ENCODE assay signal across 8 cellular contexts in genomic region chr20:49188101-49188784, GRCh38. TPM values are rescaled to one million over a fixed set of nuclear protein-coding genes. Genes with fewer than 3 reads are reported as not detected.
DNase-seq lines count a peak whose midpoint lies in the region; ATAC-seq, FAIRE-seq and TF ChIP-seq lines count a peak whose summit lies in the region.

Gene STAU1, minus strand, starts transcription at chr20:49188334. Its CDS starts 22,133 bp downstream, at chr20:49166201.

- peak within 1 kb of the TSS; percentile 72 for H2BK5ac ChIP-seq in IMR-90 (ENCODE audit: low read depth, low read length, poor library complexity, severe bottlenecking)

- dilution Hi-C loops in IMR-90 (cut with HindIII; ENCODE audit: low sequenced_read_pairs, unreplicated experiment) (no loop called here), endothelial cell of umbilical vein (cut with MboI; ENCODE audit: extremely low pct_ligation_motif_present, low sequenced_read_pairs) (no loop called here)

- CTCF ChIA-PET in IMR-90 (lab: Yijun Ruan, JAX) = interaction anchor here (1.0 kb wide), 1 partner anchor 29 kb away, joined by 4 read pairs; no protein-coding TSS in a partner anchor
- CTCF ChIA-PET in OCI-LY7 (lab: Charles Lee; ENCODE audit: unreplicated experiment) = no interaction called here
- CTCF ChIA-PET in endothelial cell of umbilical vein (lab: Charles Lee) = interaction anchor here (0.8 to 1.7 kb wide), 4 partner anchors 18 to 56 kb away, joined by 4 to 11 read pairs (median 6); no protein-coding TSS in a partner anchor

- BruUV-seq in IMR-90 (replicated peaks; lab: Mats Ljungman, UMichigan) = no TSS peak
- BruUV-seq in OCI-LY7 (replicated peaks; lab: Mats Ljungman, UMichigan) = no TSS peak
- BruUV-seq in endothelial cell of umbilical vein (replicated peaks; lab: Mats Ljungman, UMichigan) = no TSS peak

- H3K36me3 ChIP-seq in IMR-90 (ENCODE audit: control insufficient read depth, insufficient read depth, low read length) = no peaks in the 10 kb centered on the region
- H3K36me3 ChIP-seq in OCI-LY7 (ENCODE audit: insufficient read depth, low read length) = peaks cover 26% of the 10 kb centered on the region; the same call in 1 of the 2 replicates
- H3K36me3 ChIP-seq in endothelial cell of umbilical vein (ENCODE audit: control insufficient read depth in 2 of 2, extremely low read depth in 1 of 2, insufficient read depth in 2 of 2, low read length in 2 of 2) = no peaks in the 10 kb centered on the region

- peak; percentile 96 for DNase-seq in D721Med (ENCODE audit: insufficient read length, low spot score)
- peak; percentile 93 for DNase-seq in IMR-90
- peak; percentile 97 for DNase-seq in OCI-LY7 (ENCODE audit: low spot score)
- peak; percentile 86 for DNase-seq in activated T-cell treated with anti-CD3 and anti-CD28 coated beads for 1 hour (ENCODE audit: low read depth)
- peak; percentile 93 for DNase-seq in endothelial cell of umbilical vein (ENCODE audit: low read depth, low spot score)
- DNase-seq in midbrain (lab: John Stamatoyannopoulos, UW) = peak; percentile 97
- peak; percentile 93 to 95 for DNase-seq in stimulated activated CD8-positive, alpha-beta memory T cell treated with anti-CD3 and anti-CD28 coated beads, Interleukin-15, amount 100 ng/mL, for 48 hours (ENCODE audit: low read depth in 2 of 2)

- H3K27ac ChIP-seq in IMR-90 (ENCODE audit: insufficient read depth, low read length) = peak within 1 kb of the TSS; percentile 83
- H3K27ac ChIP-seq in OCI-LY7 (ENCODE audit: low read depth, low read length, poor library complexity, severe bottlenecking) = peak within 1 kb of the TSS; percentile 47
- peak within 1 kb of the TSS; percentile 69 for H3K27ac ChIP-seq in endothelial cell of umbilical vein (ENCODE audit: insufficient read depth, low read depth, low read length)

- H2AFZ ChIP-seq in IMR-90 (replicated peaks; ENCODE audit: low read length, poor library complexity) = peak within 1 kb of the TSS; percentile 89
- H2AFZ ChIP-seq in OCI-LY7 (ENCODE audit: low read length) = peak within 1 kb of the TSS; percentile 58
- H2AFZ ChIP-seq in endothelial cell of umbilical vein (ENCODE audit: low read depth, low read length) = peak within 1 kb of the TSS; percentile 99

- peak; percentile 81 for TF ChIP-seq POLR2A in IMR-90 (IDR thresholded peaks at IDR 0.05; ENCODE audit: low read depth, low read length)
- TF ChIP-seq POLR2A in endothelial cell of umbilical vein (IDR thresholded peaks at IDR 0.05; ENCODE audit: low read depth, low read length) = peak; percentile 75

- POLR2A ChIA-PET in IMR-90 (lab: Charles Lee; ENCODE audit: unreplicated experiment) (no interaction called here), OCI-LY7 (lab: Charles Lee) (interaction anchor here (0.7 to 1.2 kb wide), 4 partner anchors 21 to 382 kb away, joined by 4 read pairs; partner anchors contain the start of gene DDX27), endothelial cell of umbilical vein (lab: Charles Lee) (interaction anchor here (1.5 kb wide), 1 partner anchor 31 kb away, joined by 3 read pairs; the partner anchor contains the start of gene DDX27)

- WGBS in IMR-90 (ENCODE audit: extremely low coverage in 2 of 2, insufficient read length in 1 of 2), 2 experiments = no CpG with 5 or more reads among the region's 61 CpGs

- H3K4me2 ChIP-seq in IMR-90 (ENCODE audit: low read depth, low read length) = peak within 1 kb of the TSS; percentile 91
- H3K4me2 ChIP-seq in OCI-LY7 (ENCODE audit: low read length) = peak within 1 kb of the TSS; percentile 97
- peak within 1 kb of the TSS; percentile 89 for H3K4me2 ChIP-seq in endothelial cell of umbilical vein (ENCODE audit: insufficient read depth, low read length)

- H2AK9ac ChIP-seq in IMR-90 (replicated peaks; ENCODE audit: low read depth, low read length, poor library complexity) = peak within 1 kb of the TSS; percentile 97

- H2BK20ac ChIP-seq in IMR-90 (ENCODE audit: low read depth, low read length) = no peak within 1 kb of the TSS

- H3K27me3 ChIP-seq in IMR-90 (ENCODE audit: control insufficient read depth, insufficient read depth, low read length) (no peaks in the 10 kb centered on the region), endothelial cell of umbilical vein (ENCODE audit: control insufficient read depth in 2 of 2, insufficient read depth in 2 of 2, low read length in 2 of 2) (peaks cover 0 to 4% of the 10 kb centered on the region in 2 experiments)

- H4K20me1 ChIP-seq in IMR-90 (ENCODE audit: insufficient read depth, low read length) (peaks cover 40% of the 10 kb centered on the region), OCI-LY7 (ENCODE audit: insufficient read depth, low read length) (peaks cover 28% of the 10 kb centered on the region), endothelial cell of umbilical vein (replicated peaks; ENCODE audit: control insufficient read depth, extremely low read depth, insufficient read depth, low read length) (peaks cover 10% of the 10 kb centered on the region)

- FAIRE-seq in D721Med (lab: Jason Lieb, UNC) = no peak
- FAIRE-seq in endothelial cell of umbilical vein (lab: Jason Lieb, UNC) = peak; percentile 89

- H3K9me2 ChIP-seq in OCI-LY7 (ENCODE audit: insufficient read depth, low read length) = no peaks in the 10 kb centered on the region

- intact Hi-C loops in IMR-90 (cut with micrococcal nuclease) = loop anchor here (5.0 to 10.0 kb wide), 2 partner anchors 53 to 379 kb away; partner anchors contain the start of gene PTGIS
- intact Hi-C loops in OCI-LY7 (cut with micrococcal nuclease; ENCODE audit: unreplicated experiment) = loop anchor here (1.0 to 2.0 kb wide), 2 partner anchors 31 to 91 kb away; partner anchors contain the start of genes DDX27 and ZNFX1
- intact Hi-C loops in endothelial cell of umbilical vein (cut with micrococcal nuclease) = loop anchor here (1.0 kb wide), 1 partner anchor 29 kb away; no protein-coding TSS in a partner anchor

- peak within 1 kb of the TSS; percentile 59 for H3K4ac ChIP-seq in IMR-90 (ENCODE audit: low read depth, low read length)

- H3K14ac ChIP-seq in IMR-90 (replicated peaks; ENCODE audit: low read depth, low read length) = peak within 1 kb of the TSS; percentile 40

- H3K4me3 ChIP-seq in IMR-90 (ENCODE audit: insufficient read depth, low read depth, low read length) (peak within 1 kb of the TSS; percentile 75), OCI-LY7 (ENCODE audit: low read depth, low read length, poor library complexity, severe bottlenecking) (peak within 1 kb of the TSS; percentile 75), endothelial cell of umbilical vein (replicated peaks in 1 of 3; ENCODE audit: insufficient read depth in 1 of 3, low read depth in 1 of 3, low read length in 3 of 3) (peak within 1 kb of the TSS; percentile 83 to 94 (median 90))

- peaks cover 43% of the 10 kb centered on the region for H3K79me2 ChIP-seq in OCI-LY7 (ENCODE audit: insufficient read depth, low read depth, low read length)
- H3K79me2 ChIP-seq in endothelial cell of umbilical vein (ENCODE audit: control insufficient read depth, insufficient read depth, low read length) = peaks cover 48% of the 10 kb centered on the region

- H4K8ac ChIP-seq in IMR-90 (ENCODE audit: low read depth in 2 of 2, low read length in 2 of 2) = peak within 1 kb of the TSS; percentile 91

- H3K79me1 ChIP-seq in IMR-90 (ENCODE audit: low read depth in 1 of 2, low read length in 2 of 2) = peaks cover 5 to 32% of the 10 kb centered on the region in 2 experiments; a peak in 3 of 4 replicates

- H3K9me1 ChIP-seq in IMR-90 (ENCODE audit: insufficient read depth, low read length) (no peaks in the 10 kb centered on the region), endothelial cell of umbilical vein (replicated peaks; ENCODE audit: control insufficient read depth, extremely low read depth, insufficient read depth, low read length) (no peaks in the 10 kb centered on the region)

- TF ChIP-seq RAD21 in IMR-90 (IDR thresholded peaks at IDR 0.05; ENCODE audit: low read length) = no peak

- no peaks in the 10 kb centered on the region for H3K9me3 ChIP-seq in IMR-90 (ENCODE audit: control insufficient read depth, insufficient read depth, low read length)
- no peaks in the 10 kb centered on the region for H3K9me3 ChIP-seq in OCI-LY7 (ENCODE audit: low read length)
- H3K9me3 ChIP-seq in endothelial cell of umbilical vein (replicated peaks; ENCODE audit: control insufficient read depth, insufficient read depth, low read length) = no peaks in the 10 kb centered on the region

- H4K5ac ChIP-seq in IMR-90 (ENCODE audit: low read depth, low read length) = peak within 1 kb of the TSS; percentile 92

- no peak within 1 kb of the TSS for H2BK15ac ChIP-seq in IMR-90 (ENCODE audit: low read depth, low read length)

- H3K4me1 ChIP-seq in IMR-90 (ENCODE audit: control insufficient read depth, insufficient read depth, low read length) (no peaks in the 10 kb centered on the region), OCI-LY7 (ENCODE audit: insufficient read depth, low read length, poor library complexity, severe bottlenecking) (peaks cover 25% of the 10 kb centered on the region), endothelial cell of umbilical vein (ENCODE audit: control insufficient read depth, extremely low read depth, insufficient read depth, low read length) (peaks cover 7% of the 10 kb centered on the region)

- no peak within 1 kb of the TSS for H3K18ac ChIP-seq in IMR-90 (ENCODE audit: low read depth, low read length)

- in situ Hi-C loops in IMR-90 (cut with MboI; ENCODE audit: low sequenced_read_pairs) = no loop called here

- peak within 1 kb of the TSS; percentile 47 for H3K56ac ChIP-seq in IMR-90 (ENCODE audit: extremely low read depth, insufficient read depth, low read length)

- H3K9ac ChIP-seq in IMR-90 (ENCODE audit: low read depth, low read length) (peak within 1 kb of the TSS; percentile 85), endothelial cell of umbilical vein (replicated peaks; ENCODE audit: extremely low read depth, insufficient read depth, low read length) (peak within 1 kb of the TSS; percentile 70)

- peak within 1 kb of the TSS; percentile 67; the same call in 1 of the 2 replicates for H4K91ac ChIP-seq in IMR-90 (ENCODE audit: insufficient read depth, low read depth, low read length)

- 0 out of 2 replicates have a peak within 1 kb of the TSS, but pooled peaks have one; percentile 29 for H2BK120ac ChIP-seq in IMR-90 (ENCODE audit: low read depth, low read length)

- TF ChIP-seq CTCF in D721Med (IDR thresholded peaks at IDR 0.05; ENCODE audit: insufficient read depth, missing control alignments) = no peak
- TF ChIP-seq CTCF in IMR-90 (conservative IDR thresholded peaks at IDR 0.05; ENCODE audit: low read depth, low read length) = no peak
- no peak for TF ChIP-seq CTCF in OCI-LY7 (conservative IDR thresholded peaks at IDR 0.05; ENCODE audit: low read length)
- no peak for TF ChIP-seq CTCF in endothelial cell of umbilical vein (IDR thresholded peaks at IDR 0.05; ENCODE audit: extremely low read depth in 1 of 2, insufficient read depth in 1 of 2, low read depth in 1 of 2, low read length in 2 of 2)

- H2AK5ac ChIP-seq in IMR-90 (ENCODE audit: low read depth, low read length) = peak within 1 kb of the TSS; percentile 7; the same call in 1 of the 2 replicates

- ATAC-seq in GM21526 (IDR thresholded peaks at IDR 0.05; ENCODE audit: low FRiP score, unreplicated experiment) (peak; percentile 89), IMR-90 (ENCODE audit: low read depth) (peak; percentile 99)

- H3K23ac ChIP-seq in IMR-90 (ENCODE audit: low read depth, low read length) = peak within 1 kb of the TSS; percentile 9

RNA-seq across cellular contexts. Expression of gene STAU1, which starts in this region (rescaled TPM):
- total RNA-seq in IMR-90 (2012; rRNA removed) = 35.3 and 43.9 TPM in 2 replicates
- 44.5 and 50.3 TPM in 2 replicates for polyA plus RNA-seq in IMR-90 (2012; rRNA removed)
- 22.3 and 29.0 TPM in 2 replicates for polyA plus RNA-seq in IMR-90 (2012; cell fraction: cytosol; rRNA removed)
- 11.2 and 31.2 TPM in 2 replicates for polyA plus RNA-seq in IMR-90 (2012; cell fraction: nucleus; rRNA removed; ENCODE audit: low replicate concordance)
- total RNA-seq in OCI-LY7 (2014; rRNA removed; shearing (Covaris generic)) = 36.8 and 40.7 TPM in 2 replicates
- 66.8 and 70.2 TPM in 2 replicates for total RNA-seq in OCI-LY7 (2022)
- total RNA-seq in endothelial cell of umbilical vein = 98.1 and 103 TPM in 2 replicates
- 40.9 and 53.1 TPM in 2 replicates for polyA plus RNA-seq in endothelial cell of umbilical vein
- 68.8 and 70.2 TPM in 2 replicates for polyA plus RNA-seq in endothelial cell of umbilical vein (2011; cell fraction: cytosol; rRNA removed)
- 45.4 and 49.6 TPM in 2 replicates for polyA plus RNA-seq in endothelial cell of umbilical vein (2011; cell fraction: nucleus; rRNA removed)
- 94.8 and 98.0 TPM in 2 replicates for polyA plus RNA-seq in endothelial cell of umbilical vein (2012)
- 55.8 and 57.2 TPM in 2 replicates for polyA minus RNA-seq in endothelial cell of umbilical vein
- 38.0 TPM for polyA minus RNA-seq in endothelial cell of umbilical vein (2011; cell fraction: cytosol; rRNA and poly(A)+ RNA removed)
- 22.6 and 23.6 TPM in 2 replicates for polyA minus RNA-seq in endothelial cell of umbilical vein (2011; cell fraction: nucleus; rRNA and poly(A)+ RNA removed)

Comparison
In these comparisons a context has a peak if more than half of its experiments do, and no peak if none do; other contexts are left out.
1. Peak in every context shown above with its lines: DNase-seq, ATAC-seq, H3K4me3 ChIP-seq and H3K27ac ChIP-seq.